ENCODE assay signal across 21 cellular contexts in the genomic region with DNA sequence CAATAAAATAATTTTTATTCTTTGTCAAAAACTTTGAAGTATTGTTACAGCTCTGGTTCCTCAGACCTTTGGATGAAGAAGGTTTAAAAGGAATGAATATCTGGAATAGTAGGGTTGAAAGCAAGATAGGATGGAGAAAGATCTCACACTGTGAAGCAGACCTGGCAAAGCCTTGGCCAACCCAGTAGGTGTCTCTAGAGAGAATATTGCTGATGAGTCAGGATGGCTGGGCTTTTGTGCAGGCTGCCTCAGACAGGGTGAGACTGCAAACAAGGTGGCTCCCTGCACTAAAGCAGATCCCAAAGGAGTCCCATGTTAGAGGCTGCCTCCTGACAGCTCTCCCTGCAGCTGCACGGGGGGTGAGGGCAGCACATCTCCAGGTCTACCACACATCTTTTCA.
DNase-seq lines count a peak whose midpoint lies in the region; ATAC-seq, FAIRE-seq and TF ChIP-seq lines count a peak whose summit lies in the region.
"Had no signal": no experiment of that assay in that cellular context is flagged by ENCODE, and none has a peak within 500 bp of the region (broad histone marks: within the 10 kb centered on the region; RNA-seq: fewer than 3 reads in every experiment).

No MANE protein-coding gene starts in this region.

- H3K27me3 ChIP-seq in DND-41 (ENCODE audit: insufficient read depth, low read length, poor library complexity) = no peaks in the 10 kb centered on the region
- H3K27me3 ChIP-seq in CD8-positive, alpha-beta memory T cell (ENCODE audit: insufficient read depth, low read length, poor library complexity, severe bottlenecking) = no peaks in the 10 kb centered on the region

- peaks cover 33 to 61% (median 55%) of the 10 kb centered on the region in 3 donors for H3K36me3 Mint-ChIP-seq in CD8-positive, alpha-beta memory T cell
- H3K36me3 Mint-ChIP-seq: brain; stimulated activated memory B cell treated with anti-CD40 and anti-IgM and Interleukin-4, amounts not matched to agents 10 μg/mL and 1 μg/mL and 100 μg/mL, for 72 hours had no signal

- H3K9me3 ChIP-seq in A549 (no peaks in the 10 kb centered on the region), DND-41 (ENCODE audit: insufficient read depth, low read length, severe bottlenecking) (no peaks in the 10 kb centered on the region)
- H3K9me3 ChIP-seq in CD8-positive, alpha-beta memory T cell (ENCODE audit: low read length) = no peaks in the 10 kb centered on the region
- H3K9me3 ChIP-seq: SK-N-SH had no signal

- H3K4me2 ChIP-seq in A549 (no peak overlapping the region), DND-41 (ENCODE audit: insufficient read depth, low read length) (no peak overlapping the region)
- H3K4me2 ChIP-seq: SK-N-SH had no signal

- no peaks in the 10 kb centered on the region for H3K36me3 ChIP-seq in DND-41 (ENCODE audit: insufficient read depth, low read length)
- no peaks in the 10 kb centered on the region for H3K36me3 ChIP-seq in CD8-positive, alpha-beta memory T cell (ENCODE audit: insufficient read depth, low read length)

- ATAC-seq in A549 = peak; percentile 39 to 40; a peak in 3 of 6 replicates
- 0 out of 3 replicates have a peak, but pooled peaks have one; percentile 45 for ATAC-seq in DND-41 (ENCODE audit: insufficient read depth, low read depth)
- ATAC-seq: stimulated activated memory B cell treated with anti-CD40 and anti-IgM and Interleukin-4, amounts not matched to agents 10 μg/mL and 1 μg/mL and 100 μg/mL, for 72 hours had no signal

- peak overlapping the region in 1 of 8 donors; percentile 76 for H3K27ac Mint-ChIP-seq in CD8-positive, alpha-beta memory T cell
- H3K27ac Mint-ChIP-seq: activated CD4-positive, alpha-beta T cell treated with anti-CD3 and anti-CD28 coated beads, Interleukin-2, amount 10 ng/mL, durations not matched to agents 24 days and 14 days; activated naive CD8-positive, alpha-beta T cell; activated T-cell treated with anti-CD3 and anti-CD28 coated beads, Interleukin-2, amount 50 U/mL, for 24 hours; stimulated activated memory B cell treated with anti-CD40 and anti-IgM and Interleukin-4, amounts not matched to agents 10 μg/mL and 1 μg/mL and 100 μg/mL, for 72 hours had no signal

- no peaks in the 10 kb centered on the region for H3K79me2 ChIP-seq in DND-41 (ENCODE audit: insufficient read depth, low read length)

- no peak overlapping the region for H3K27ac ChIP-seq in A549
- H3K27ac ChIP-seq in DND-41 (ENCODE audit: low read length) = no peak overlapping the region
- no peak overlapping the region for H3K27ac ChIP-seq in CD8-positive, alpha-beta memory T cell (ENCODE audit: low read depth, low read length)

- H3K4me3 ChIP-seq in A549 (no peak overlapping the region), DND-41 (ENCODE audit: low read depth in 1 of 2, low read length in 2 of 2) (no peak overlapping the region), NB4 (ENCODE audit: low read depth, low read length) (no peak overlapping the region)
- H3K4me3 ChIP-seq in CD8-positive, alpha-beta memory T cell (ENCODE audit: low read length) = no peak overlapping the region

- H3K4me3 Mint-ChIP-seq in CD8-positive, alpha-beta memory T cell = peak overlapping the region in 1 of 7 donors; percentile 9
- H3K4me3 Mint-ChIP-seq: activated CD4-positive, alpha-beta T cell treated with anti-CD3 and anti-CD28 coated beads, Interleukin-2, amount 10 ng/mL, durations not matched to agents 24 days and 14 days; activated naive CD8-positive, alpha-beta T cell; activated T-cell treated with anti-CD3 and anti-CD28 coated beads, Interleukin-2, amount 50 U/mL, for 24 hours; neural crest cell; stimulated activated memory B cell treated with anti-CD40 and anti-IgM and Interleukin-4, amounts not matched to agents 10 μg/mL and 1 μg/mL and 100 μg/mL, for 72 hours had no signal

- FAIRE-seq in A549 (lab: Jason Lieb, UNC) (no peak), RCC 7860 (lab: Jason Lieb, UNC) (no peak)

- TF ChIP-seq POLR2A in A549 (IDR thresholded peaks at IDR 0.05; ENCODE audit: low read length) = 0 out of 2 replicates have a peak, but pooled peaks have one; percentile 7
- TF ChIP-seq POLR2A in NB4 (IDR thresholded peaks at IDR 0.05; ENCODE audit: extremely low read depth, insufficient read length) = no peak

- H3K4me1 ChIP-seq in A549 = no peaks in the 10 kb centered on the region
- no peaks in the 10 kb centered on the region for H3K4me1 ChIP-seq in DND-41 (ENCODE audit: insufficient read depth, low read length)
- no peaks in the 10 kb centered on the region for H3K4me1 ChIP-seq in CD8-positive, alpha-beta memory T cell (ENCODE audit: insufficient read depth, low read length)

- H3K4me1 Mint-ChIP-seq in CD8-positive, alpha-beta memory T cell = peaks cover 35 to 72% (median 54%) of the 10 kb centered on the region in 3 donors

- no peak overlapping the region for H3K9ac ChIP-seq in DND-41 (ENCODE audit: low read depth, low read length)
- H3K9ac ChIP-seq: SK-N-SH had no signal

- WGBS in A549 (ENCODE audit: missing lambda C conversion rate) = 26% methylated on average over 1 of the region's 1 CpG

- POLR2A ChIA-PET in A549 (lab: Yijun Ruan, JAX) = no interaction called here
- POLR2A ChIA-PET in CD8-positive, alpha-beta memory T cell (lab: Charles Lee) = no interaction called here

- H3K27me3 Mint-ChIP-seq in CD8-positive, alpha-beta memory T cell = no peaks in the 10 kb centered on the region
- H3K27me3 Mint-ChIP-seq: activated CD4-positive, alpha-beta T cell treated with anti-CD3 and anti-CD28 coated beads, Interleukin-2, amount 10 ng/mL, durations not matched to agents 24 days and 14 days; activated naive CD8-positive, alpha-beta T cell; activated T-cell treated with anti-CD3 and anti-CD28 coated beads, Interleukin-2, amount 50 U/mL, for 24 hours had no signal

- H4K20me1 ChIP-seq in DND-41 (ENCODE audit: insufficient read depth, low read length) = no peaks in the 10 kb centered on the region

- TF ChIP-seq CTCF in A549 (IDR thresholded peaks at IDR 0.05) = no peak
- peak; percentile 3 for TF ChIP-seq CTCF in DND-41 (IDR thresholded peaks at IDR 0.05; ENCODE audit: borderline replicate concordance, extremely low read depth, low read length, poor library complexity, severe bottlenecking)
- no peak for TF ChIP-seq CTCF in NB4 (IDR thresholded peaks at IDR 0.05; ENCODE audit: low read depth, low read length)

- peaks cover 0 to 9% (median 4%) of the 10 kb centered on the region in 5 donors for H3K9me3 Mint-ChIP-seq in CD8-positive, alpha-beta memory T cell
- H3K9me3 Mint-ChIP-seq: brain; neural crest cell; stimulated activated memory B cell treated with anti-CD40 and anti-IgM and Interleukin-4, amounts not matched to agents 10 μg/mL and 1 μg/mL and 100 μg/mL, for 72 hours had no signal

- no peak for TF ChIP-seq EP300 in A549 (IDR thresholded peaks at IDR 0.05)

- CTCF ChIA-PET in A549 (lab: Yijun Ruan, JAX) = no interaction called here
- CTCF ChIA-PET in CD8-positive, alpha-beta memory T cell (lab: Charles Lee) = no interaction called here

- no peak overlapping the region for H2AFZ ChIP-seq in DND-41 (ENCODE audit: low read depth, low read length)

- TF ChIP-seq RAD21 in A549 (conservative IDR thresholded peaks at IDR 0.05 in 1 of 2, IDR thresholded peaks at IDR 0.05 in 1 of 2) = no peak

- DNase-seq in A549 (ENCODE audit: low read depth in 1 of 2, low spot score in 1 of 2) = peak in 1 of 2 experiments; percentile 2
- DNase-seq in DND-41 = no peak
- peak; percentile 34 for DNase-seq in NB4 (ENCODE audit: low read depth)
- DNase-seq in cerebellum (ENCODE audit: low spot score) = peak; percentile 7
- DNase-seq in CD8-positive, alpha-beta memory T cell = no peak
- no peak for DNase-seq in NCI-H1105 (lab: John Stamatoyannopoulos, UW)
- no peak for DNase-seq in DMS79 treated with DMSO at 0.1 percent for 48 hours (lab: John Stamatoyannopoulos, UW)
- no peak for DNase-seq in RCC 7860 (ENCODE audit: low spot score)
- DNase-seq: activated CD4-positive, alpha-beta T cell treated with anti-CD3 and anti-CD28 coated beads, Interleukin-2, amount 10 ng/mL, durations not matched to agents 24 days and 14 days; activated T-cell treated with anti-CD3 and anti-CD28 coated beads, Interleukin-2, amount 50 U/mL, for 24 hours; AML-193; H7; Karpas-422; SK-N-SH; stimulated activated CD4-positive, alpha-beta T cell treated with anti-CD3 and anti-CD28 coated beads, Interleukin-12 subunit alpha, Interleukin-12 subunit beta, amount 100 ng/mL, for 4 hours; T1000; trophoblast cell had no signal

TF ChIP-seq in A549, 52 proteins besides CTCF, POLR2A, EP300 and RAD21 (continues in another document):
- TF ChIP-seq SMC3 (IDR thresholded peaks at IDR 0.05) = no peak
- TF ChIP-seq FOSL2 (IDR thresholded peaks at IDR 0.05) = no peak
- no peak for TF ChIP-seq FOSL2 (CRISPR knock-in tag; IDR thresholded peaks at IDR 0.05)
- TF ChIP-seq TFCP2L1 (CRISPR knock-in tag; IDR thresholded peaks at IDR 0.05) = no peak
- TF ChIP-seq ZFP36 (IDR thresholded peaks at IDR 0.05; ENCODE audit: borderline replicate concordance, partially characterized antibody) = no peak
- no peak for TF ChIP-seq HOXA7 (CRISPR knock-in tag; IDR thresholded peaks at IDR 0.05)
- TF ChIP-seq MAZ (IDR thresholded peaks at IDR 0.05; ENCODE audit: borderline replicate concordance, low read depth, low read length) = no peak
- TF ChIP-seq, protein P1, sequence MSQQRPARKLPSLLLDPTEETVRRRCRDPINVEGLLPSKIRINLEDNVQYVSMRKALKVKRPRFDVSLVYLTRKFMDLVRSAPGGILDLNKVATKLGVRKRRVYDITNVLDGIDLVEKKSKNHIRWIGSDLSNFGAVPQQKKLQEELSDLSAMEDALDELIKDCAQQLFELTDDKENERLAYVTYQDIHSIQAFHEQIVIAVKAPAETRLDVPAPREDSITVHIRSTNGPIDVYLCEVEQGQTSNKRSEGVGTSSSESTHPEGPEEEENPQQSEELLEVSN (IDR thresholded peaks at IDR 0.05; ENCODE audit: borderline replicate concordance, low read depth) = no peak
- no peak for TF ChIP-seq EHMT2 (IDR thresholded peaks at IDR 0.05; ENCODE audit: low read depth)
- TF ChIP-seq, protein P2, sequence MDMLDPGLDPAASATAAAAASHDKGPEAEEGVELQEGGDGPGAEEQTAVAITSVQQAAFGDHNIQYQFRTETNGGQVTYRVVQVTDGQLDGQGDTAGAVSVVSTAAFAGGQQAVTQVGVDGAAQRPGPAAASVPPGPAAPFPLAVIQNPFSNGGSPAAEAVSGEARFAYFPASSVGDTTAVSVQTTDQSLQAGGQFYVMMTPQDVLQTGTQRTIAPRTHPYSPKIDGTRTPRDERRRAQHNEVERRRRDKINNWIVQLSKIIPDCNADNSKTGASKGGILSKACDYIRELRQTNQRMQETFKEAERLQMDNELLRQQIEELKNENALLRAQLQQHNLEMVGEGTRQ (IDR thresholded peaks at IDR 0.05) = no peak
- TF ChIP-seq CBX8 (IDR thresholded peaks at IDR 0.05) = no peak
- no peak for TF ChIP-seq GATA3 (IDR thresholded peaks at IDR 0.05; ENCODE audit: borderline replicate concordance)
- no peak for TF ChIP-seq FOXS1 (CRISPR knock-in tag; IDR thresholded peaks at IDR 0.05)
- TF ChIP-seq HES2 (IDR thresholded peaks at IDR 0.05) = no peak

Comparison
In these comparisons a context has a peak if more than half of its experiments do, and no peak if none do; other contexts are left out.
1. DNase-seq: peak in NB4 (single experiment) and cerebellum (single experiment); none in DND-41 (single experiment), CD8-positive, alpha-beta memory T cell (0 of 5), NCI-H1105 (single experiment), DMS79 treated with DMSO at 0.1 percent for 48 hours (single experiment) and RCC 7860 (single experiment).